22 cellular contexts compared by ENCODE assay signal in genomic region chr10:114561008-114561523, GRCh38.
"Had no signal": no experiment of that assay in that cellular context is flagged by ENCODE, and none has a peak within 500 bp of the region (broad histone marks: within the 10 kb centered on the region; RNA-seq: fewer than 3 reads in every experiment).

No MANE protein-coding gene starts in this region.

- H3K27me3 ChIP-seq: ascending aorta, esophagus muscularis mucosa, spleen, testis, uterus had no signal

- H3K4me1 ChIP-seq: ascending aorta, spleen, testis, uterus had no signal

- H2AFZ ChIP-seq: parathyroid adenoma had no signal

- H3K27ac Mint-ChIP-seq: activated naive CD4-positive, alpha-beta T cell treated with anti-CD3 and anti-CD28 coated beads, Interleukin-2, amount 50 U/mL, for 72 hours; activated T-cell treated with anti-CD3 and anti-CD28 coated beads, Interleukin-2, amount 50 U/mL, for 24 hours; activated T-helper 17 cell treated with anti-CD3 and anti-CD28 coated beads, Interleukin-2, amount 50 U/mL, for 72 hours; effector memory CD8-positive, alpha-beta T cell; memory B cell; nephron progenitor cell; T-helper 1 cell treated with Interleukin-12 subunit alpha and Interleukin-12 subunit beta and Interleukin-4 antibody, amounts not matched to agents 30 μg/mL and 1 μg/mL, for 36 hours; WTC11 had no signal

- H3K36me3 Mint-ChIP-seq: memory B cell had no signal

- H3K4me3 Mint-ChIP-seq: activated T-cell treated with anti-CD3 and anti-CD28 coated beads, Interleukin-2, amount 50 U/mL, for 24 hours; activated T-helper 17 cell treated with anti-CD3 and anti-CD28 coated beads, Interleukin-2, amount 50 U/mL, for 72 hours; central memory CD8-positive, alpha-beta T cell; effector memory CD8-positive, alpha-beta T cell; memory B cell; nephron progenitor cell; T-helper 1 cell treated with Interleukin-12 subunit alpha and Interleukin-12 subunit beta and Interleukin-4 antibody, amounts not matched to agents 30 μg/mL and 1 μg/mL, for 36 hours; WTC11 had no signal

- H3K4me1 Mint-ChIP-seq: activated T-helper 17 cell treated with anti-CD3 and anti-CD28 coated beads, Interleukin-2, amount 50 U/mL, for 72 hours; central memory CD8-positive, alpha-beta T cell; memory B cell; nephron progenitor cell; WTC11 had no signal

- H3K9me3 Mint-ChIP-seq: central memory CD8-positive, alpha-beta T cell; memory B cell had no signal

- H3K27me3 Mint-ChIP-seq: activated T-cell treated with anti-CD3 and anti-CD28 coated beads, Interleukin-2, amount 50 U/mL, for 24 hours; activated T-helper 17 cell treated with anti-CD3 and anti-CD28 coated beads, Interleukin-2, amount 50 U/mL, for 72 hours; central memory CD8-positive, alpha-beta T cell; effector memory CD8-positive, alpha-beta T cell had no signal

- H3K9me3 ChIP-seq: ascending aorta, esophagus muscularis mucosa, testis, uterus had no signal

- H3K4me3 ChIP-seq: ascending aorta, esophagus muscularis mucosa, spleen, testis, uterus had no signal

- DNase-seq: activated T-cell treated with anti-CD3 and anti-CD28 coated beads, Interleukin-2, amount 50 U/mL, for 24 hours; effector memory CD8-positive, alpha-beta T cell; islet precursor cell; nephron progenitor cell; spleen; stimulated activated CD4-positive, alpha-beta T cell treated with anti-CD3 and anti-CD28 coated beads, Interleukin-4, amount 100 ng/mL, for 1 hour; stimulated activated naive CD4-positive, alpha-beta T cell; T1000; testis; trophoblast cell; uterus had no signal

- FAIRE-seq: colon, frontal cortex had no signal

- H3K9ac ChIP-seq: parathyroid adenoma had no signal

- H3K27ac ChIP-seq: ascending aorta, esophagus muscularis mucosa, parathyroid adenoma, spleen, testis, uterus had no signal

- H3K79me2 ChIP-seq: parathyroid adenoma had no signal

- ATAC-seq: activated naive CD4-positive, alpha-beta T cell treated with anti-CD3 and anti-CD28 coated beads, Interleukin-2, amount 50 U/mL, for 72 hours; activated T-helper 17 cell treated with anti-CD3 and anti-CD28 coated beads, Interleukin-2, amount 50 U/mL, for 72 hours; effector memory CD8-positive, alpha-beta T cell; WTC11 had no signal

- H3K36me3 ChIP-seq: ascending aorta, spleen, uterus had no signal
